ENCODE assay signal across 20 cellular contexts in the genomic region with DNA sequence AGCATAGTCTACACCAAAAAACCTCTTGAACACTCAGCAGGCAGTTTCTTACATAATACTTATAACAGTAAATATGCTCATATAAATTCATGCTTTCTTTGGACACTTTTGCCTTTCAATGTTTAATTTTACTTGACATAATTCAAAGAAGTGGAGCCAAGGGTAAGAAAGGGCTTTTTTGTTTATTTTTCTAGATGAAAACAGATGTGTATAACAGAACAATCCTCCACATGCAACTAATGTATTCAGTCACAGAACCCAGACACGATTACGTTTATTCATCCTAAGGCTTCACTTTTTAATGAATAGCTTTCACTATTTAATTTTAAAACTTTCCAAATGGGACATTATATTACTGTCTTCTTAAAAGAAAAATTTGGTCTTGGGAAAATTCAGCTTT.
"Had no signal": no experiment of that assay in that cellular context is flagged by ENCODE, and none has a peak within 500 bp of the region (broad histone marks: within the 10 kb centered on the region; RNA-seq: fewer than 3 reads in every experiment).

No MANE protein-coding gene starts in this region.

- H3K36me3 ChIP-seq: spleen, thoracic aorta had no signal

- H3K27ac ChIP-seq: hepatocyte, psoas muscle, spleen, thoracic aorta had no signal

- H3K27me3 ChIP-seq: hepatocyte had no signal

- DNase-seq: central memory CD4-positive, alpha-beta T cell; effector memory CD8-positive, alpha-beta T cell; erythroblast; foreskin melanocyte; head of caudate nucleus; left colon; left ventricle myocardium superior; mesendoderm; naive B cell; nephron progenitor cell; psoas muscle; retina; spleen; stimulated activated CD4-positive, alpha-beta T cell treated with anti-CD3 and anti-CD28 coated beads, Interleukin-15, amount 100 ng/mL, for 24 hours; stimulated activated CD4-positive, alpha-beta T cell treated with anti-CD3 and anti-CD28 coated beads, Interleukin-1b, Interleukin-23, amount 100 ng/mL, for 48 hours; stimulated activated CD4-positive, alpha-beta T cell treated with anti-CD3 and anti-CD28 coated beads, Interleukin-4, amount 100 ng/mL, for 24 hours had no signal

- H3K4me1 ChIP-seq: psoas muscle, spleen had no signal

- H3K4me2 ChIP-seq: hepatocyte had no signal

- ATAC-seq: effector memory CD8-positive, alpha-beta T cell; left colon; left ventricle myocardium superior; psoas muscle; sciatic nerve; stimulated activated memory B cell treated with anti-CD40 and anti-IgM and Interleukin-4, amounts not matched to agents 10 μg/mL and 1 μg/mL and 100 μg/mL, for 72 hours had no signal

- H3K79me2 ChIP-seq: hepatocyte had no signal

- H2AFZ ChIP-seq: hepatocyte had no signal

- H3K4me3 ChIP-seq: hepatocyte, psoas muscle, spleen, thoracic aorta had no signal

- H3K9me3 ChIP-seq: psoas muscle, spleen, thoracic aorta had no signal
